ENCODE assay signal across 2 cellular contexts in the genomic region with DNA sequence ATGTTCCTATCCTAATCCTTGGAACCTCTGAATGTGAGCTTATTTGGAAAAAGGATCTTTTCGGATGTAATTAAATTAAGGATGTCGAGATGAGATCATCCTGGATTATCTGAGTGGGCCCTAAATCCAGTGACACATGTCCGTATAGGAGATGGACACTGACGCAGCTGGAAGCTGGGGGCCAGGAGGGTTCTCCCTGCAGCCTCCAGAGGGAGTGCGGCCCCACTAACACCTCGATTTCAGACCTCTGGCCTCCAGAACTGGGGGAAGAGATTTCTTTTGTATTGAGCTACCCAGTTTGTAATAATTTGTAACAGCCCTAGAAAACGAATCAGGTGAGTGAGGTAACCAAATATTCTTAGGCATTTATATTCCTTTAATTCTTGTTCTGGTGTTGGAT.
TF ChIP-seq lines count a peak whose summit lies in the region.

No MANE protein-coding gene starts in this region.

TF ChIP-seq in HepG2, 621 proteins besides CTCF, POLR2A, EP300 and RAD21:
- TF ChIP-seq ZFP82 (CRISPR knock-in tag; IDR thresholded peaks at IDR 0.05; ENCODE audit: borderline replicate concordance) (no peak), STAG1 (CRISPR knock-in tag; IDR thresholded peaks at IDR 0.05) (peak; percentile 21; the same call in 1 of the 2 replicates)
TF ChIP-seq in HepG2: peak in this region for 1.

TF ChIP-seq in H1, 55 proteins besides CTCF, POLR2A, EP300 and RAD21:
- TF ChIP-seq ASH2L (IDR thresholded peaks at IDR 0.05; ENCODE audit: low read length) (no peak), SRF (IDR thresholded peaks at IDR 0.05; ENCODE audit: low read depth, low read length) (no peak), KDM5A (IDR thresholded peaks at IDR 0.05; ENCODE audit: low read length) (no peak)
